In the genomic region with DNA sequence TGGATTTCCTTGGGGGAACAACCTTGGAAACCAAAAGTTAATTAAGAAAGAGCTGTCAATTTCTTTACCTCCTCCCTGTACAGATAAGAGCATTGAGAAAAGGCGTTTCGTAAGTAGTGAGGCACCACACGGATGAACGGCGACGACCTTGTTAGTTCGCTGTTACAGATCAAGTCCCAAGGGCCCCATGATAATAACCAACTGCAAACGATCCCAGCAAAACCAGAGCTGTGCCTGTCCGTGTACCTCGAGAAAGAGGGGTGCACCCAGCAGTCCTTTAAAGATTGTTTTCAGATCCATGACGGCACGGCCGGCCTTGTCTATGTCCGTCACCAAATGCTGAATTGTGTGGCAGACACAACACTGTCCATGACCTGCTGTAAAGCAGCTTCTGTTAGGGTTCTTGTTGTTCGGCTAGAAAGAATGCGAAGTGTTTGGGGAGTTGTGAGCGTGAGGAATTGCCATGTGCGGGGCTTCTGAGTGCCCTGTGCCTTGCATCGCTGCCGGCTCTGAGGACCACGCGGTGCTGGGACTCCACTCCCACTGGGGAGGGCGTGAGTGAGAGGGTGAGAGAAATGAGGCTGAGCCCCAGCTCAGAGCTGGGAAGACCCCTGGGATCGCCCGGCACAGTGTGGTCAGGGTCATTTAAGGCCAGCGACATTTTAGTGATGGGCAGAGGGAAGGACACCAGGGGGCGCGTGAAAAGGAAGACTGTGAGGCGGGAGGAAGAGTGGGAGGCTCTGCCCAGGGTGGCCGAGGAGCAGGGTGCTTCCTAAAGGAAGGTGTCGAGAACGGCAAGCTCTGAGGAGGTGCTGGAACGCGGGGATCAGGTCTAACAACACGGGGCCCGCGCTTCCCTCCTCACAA, we compare ENCODE assay signal across 1 cellular context.
TF ChIP-seq lines count a peak whose summit lies in the region.

No MANE protein-coding gene starts in this region.

TF ChIP-seq in WTC11, 78 proteins besides CTCF, POLR2A, EP300 and RAD21 (continued from another document):
- TF ChIP-seq, protein P1, sequence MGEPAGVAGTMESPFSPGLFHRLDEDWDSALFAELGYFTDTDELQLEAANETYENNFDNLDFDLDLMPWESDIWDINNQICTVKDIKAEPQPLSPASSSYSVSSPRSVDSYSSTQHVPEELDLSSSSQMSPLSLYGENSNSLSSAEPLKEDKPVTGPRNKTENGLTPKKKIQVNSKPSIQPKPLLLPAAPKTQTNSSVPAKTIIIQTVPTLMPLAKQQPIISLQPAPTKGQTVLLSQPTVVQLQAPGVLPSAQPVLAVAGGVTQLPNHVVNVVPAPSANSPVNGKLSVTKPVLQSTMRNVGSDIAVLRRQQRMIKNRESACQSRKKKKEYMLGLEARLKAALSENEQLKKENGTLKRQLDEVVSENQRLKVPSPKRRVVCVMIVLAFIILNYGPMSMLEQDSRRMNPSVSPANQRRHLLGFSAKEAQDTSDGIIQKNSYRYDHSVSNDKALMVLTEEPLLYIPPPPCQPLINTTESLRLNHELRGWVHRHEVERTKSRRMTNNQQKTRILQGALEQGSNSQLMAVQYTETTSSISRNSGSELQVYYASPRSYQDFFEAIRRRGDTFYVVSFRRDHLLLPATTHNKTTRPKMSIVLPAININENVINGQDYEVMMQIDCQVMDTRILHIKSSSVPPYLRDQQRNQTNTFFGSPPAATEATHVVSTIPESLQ (CRISPR knock-in tag; IDR thresholded peaks at IDR 0.05), result no peak
- TF ChIP-seq ZNF317 (CRISPR knock-in tag; IDR thresholded peaks at IDR 0.05; ENCODE audit: borderline replicate concordance, low read depth), result no peak
